In the genomic region with DNA sequence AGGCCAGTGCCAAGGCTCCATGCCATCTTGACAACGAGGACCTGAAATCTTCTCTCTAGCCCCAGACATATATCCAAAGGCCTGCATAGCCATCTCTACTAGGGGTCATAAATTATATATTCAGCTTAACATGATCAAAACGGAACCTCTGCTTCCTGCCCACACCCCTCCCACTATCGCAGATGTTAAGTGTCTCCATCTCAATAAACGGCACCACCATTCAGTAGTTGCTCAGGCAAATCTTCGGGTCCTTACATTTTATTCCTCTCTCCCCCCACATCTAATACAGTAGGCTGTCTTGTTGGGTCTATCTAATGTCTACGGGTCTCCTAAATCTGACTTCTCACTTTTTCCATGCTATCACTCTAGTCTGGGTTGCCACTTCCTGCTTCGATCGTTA, we compare ENCODE assay signal across 19 cellular contexts.
A peak's percentile ranks its signal among the peaks of the same experiment; 100 is the strongest.
DNase-seq lines count a peak whose midpoint lies in the region; ATAC-seq and TF ChIP-seq lines count a peak whose summit lies in the region.
"Had no signal": no experiment of that assay in that cellular context is flagged by ENCODE, and none has a peak within 500 bp of the region (broad histone marks: within the 10 kb centered on the region; RNA-seq: fewer than 3 reads in every experiment).

No MANE protein-coding gene starts in this region.

- H3K36me3 ChIP-seq in A673 (ENCODE audit: insufficient read depth, low read length, poor library complexity, severe bottlenecking): no peaks in the 10 kb centered on the region
- H3K36me3 ChIP-seq: MG63 had no signal

- peak in 1 of 3 donors; percentile 45 for ATAC-seq in natural killer cell
- ATAC-seq in natural killer cell treated with Interleukin-12 subunit alpha and Interleukin-12 subunit beta and Interleukin-15 and Interleukin-18, amount 100 ng/mL, for 72 hours: no peak
- ATAC-seq in stimulated activated effector memory CD8-positive, alpha-beta T cell treated with anti-CD3 and anti-CD28 coated beads, Interleukin-12 subunit alpha, Interleukin-12 subunit beta, amount 100 ng/mL, for 72 hours: no peak

- no peaks in the 10 kb centered on the region for H3K27me3 ChIP-seq in A673 (replicated peaks; ENCODE audit: insufficient read depth, low read depth, low read length, poor library complexity)
- H3K27me3 ChIP-seq: MG63 had no signal

- no peak overlapping the region for H3K27ac ChIP-seq in A673 (ENCODE audit: low read depth, low read length, poor library complexity, severe bottlenecking)

- H3K9me3 Mint-ChIP-seq in natural killer cell (no peaks in the 10 kb centered on the region), immature natural killer cell (no peaks in the 10 kb centered on the region), progenitor cell of endocrine pancreas (ENCODE audit: low read depth) (no peaks in the 10 kb centered on the region)
- peaks cover 8% of the 10 kb centered on the region for H3K9me3 Mint-ChIP-seq in natural killer cell treated with Interleukin-12 subunit alpha and Interleukin-12 subunit beta and Interleukin-15 and Interleukin-18, amount 100 ng/mL, for 72 hours
- H3K9me3 Mint-ChIP-seq in stimulated activated effector memory CD8-positive, alpha-beta T cell treated with anti-CD3 and anti-CD28 coated beads, Interleukin-12 subunit alpha, Interleukin-12 subunit beta, amount 100 ng/mL, for 72 hours: peaks cover 3% of the 10 kb centered on the region
- H3K9me3 Mint-ChIP-seq: H9 had no signal

- H3K4me1 Mint-ChIP-seq in natural killer cell: peaks cover 10 to 24% of the 10 kb centered on the region in 2 donors
- H3K4me1 Mint-ChIP-seq in natural killer cell treated with Interleukin-12 subunit alpha and Interleukin-12 subunit beta and Interleukin-15 and Interleukin-18, amount 100 ng/mL, for 72 hours (ENCODE audit: low read depth in 2 of 2): peaks cover 8 to 20% of the 10 kb centered on the region in 2 donors
- peaks cover 15 to 17% of the 10 kb centered on the region in 2 donors for H3K4me1 Mint-ChIP-seq in immature natural killer cell
- peaks cover 34% of the 10 kb centered on the region for H3K4me1 Mint-ChIP-seq in stimulated activated effector memory CD8-positive, alpha-beta T cell treated with anti-CD3 and anti-CD28 coated beads, Interleukin-12 subunit alpha, Interleukin-12 subunit beta, amount 100 ng/mL, for 72 hours
- no peaks in the 10 kb centered on the region for H3K4me1 Mint-ChIP-seq in progenitor cell of endocrine pancreas (ENCODE audit: low read depth)

- no peaks in the 10 kb centered on the region for H3K36me3 Mint-ChIP-seq in natural killer cell
- no peaks in the 10 kb centered on the region for H3K36me3 Mint-ChIP-seq in natural killer cell treated with Interleukin-12 subunit alpha and Interleukin-12 subunit beta and Interleukin-15 and Interleukin-18, amount 100 ng/mL, for 72 hours
- peaks cover 0 to 9% (median 8%) of the 10 kb centered on the region in 3 donors for H3K36me3 Mint-ChIP-seq in immature natural killer cell
- no peaks in the 10 kb centered on the region for H3K36me3 Mint-ChIP-seq in stimulated activated effector memory CD8-positive, alpha-beta T cell treated with anti-CD3 and anti-CD28 coated beads, Interleukin-12 subunit alpha, Interleukin-12 subunit beta, amount 100 ng/mL, for 72 hours
- no peaks in the 10 kb centered on the region for H3K36me3 Mint-ChIP-seq in progenitor cell of endocrine pancreas (ENCODE audit: insufficient read depth)

- H3K27ac Mint-ChIP-seq in natural killer cell (no peak overlapping the region), immature natural killer cell (no peak overlapping the region), progenitor cell of endocrine pancreas (no peak overlapping the region)
- H3K27ac Mint-ChIP-seq in natural killer cell treated with Interleukin-12 subunit alpha and Interleukin-12 subunit beta and Interleukin-15 and Interleukin-18, amount 100 ng/mL, for 72 hours: peak overlapping the region in 1 of 2 donors; percentile 18
- no peak overlapping the region for H3K27ac Mint-ChIP-seq in stimulated activated effector memory CD8-positive, alpha-beta T cell treated with anti-CD3 and anti-CD28 coated beads, Interleukin-12 subunit alpha, Interleukin-12 subunit beta, amount 100 ng/mL, for 72 hours
- H3K27ac Mint-ChIP-seq: H9 had no signal

- CTCF ChIA-PET in A673 (lab: Charles Lee): no interaction called here

- no peak overlapping the region for H3K4me3 ChIP-seq in A673 (ENCODE audit: low read depth, low read length, poor library complexity, severe bottlenecking)
- H3K4me3 ChIP-seq: MG63 had no signal

- H3K27me3 Mint-ChIP-seq in natural killer cell (ENCODE audit: low read depth in 2 of 2) (peaks cover 0 to 5% of the 10 kb centered on the region in 2 donors), immature natural killer cell (ENCODE audit: low read depth in 3 of 3) (peaks cover 2 to 5% (median 4%) of the 10 kb centered on the region in 3 donors), progenitor cell of endocrine pancreas (no peaks in the 10 kb centered on the region)
- peaks cover 13 to 18% of the 10 kb centered on the region in 2 donors for H3K27me3 Mint-ChIP-seq in natural killer cell treated with Interleukin-12 subunit alpha and Interleukin-12 subunit beta and Interleukin-15 and Interleukin-18, amount 100 ng/mL, for 72 hours

- POLR2A ChIA-PET in A673 (lab: Charles Lee; ENCODE audit: low non-redundant PET): no interaction called here

- intact Hi-C loops in natural killer cell (cut with micrococcal nuclease): no loop called here
- intact Hi-C loops in A673 (cut with micrococcal nuclease; ENCODE audit: unreplicated experiment): no loop called here

- peaks cover 5% of the 10 kb centered on the region for H3K4me1 ChIP-seq in A673 (ENCODE audit: insufficient read depth, low read length, poor library complexity, severe bottlenecking)

- no peaks in the 10 kb centered on the region for H3K9me3 ChIP-seq in A673 (ENCODE audit: low read depth, low read length, poor library complexity, severe bottlenecking)
- H3K9me3 ChIP-seq: MG63 had no signal

- H3K4me3 Mint-ChIP-seq in natural killer cell: peak overlapping the region; percentile 43
- no peak overlapping the region for H3K4me3 Mint-ChIP-seq in natural killer cell treated with Interleukin-12 subunit alpha and Interleukin-12 subunit beta and Interleukin-15 and Interleukin-18, amount 100 ng/mL, for 72 hours
- peak overlapping the region in 4 of 5 donors; percentile 2 to 69 (median 27) for H3K4me3 Mint-ChIP-seq in immature natural killer cell
- H3K4me3 Mint-ChIP-seq in stimulated activated effector memory CD8-positive, alpha-beta T cell treated with anti-CD3 and anti-CD28 coated beads, Interleukin-12 subunit alpha, Interleukin-12 subunit beta, amount 100 ng/mL, for 72 hours: no peak overlapping the region
- no peak overlapping the region for H3K4me3 Mint-ChIP-seq in progenitor cell of endocrine pancreas (ENCODE audit: low read depth)
- H3K4me3 Mint-ChIP-seq: H9 had no signal

- BruUV-seq in A673 (replicated peaks; lab: Mats Ljungman, UMichigan): no TSS peak

- no peak for TF ChIP-seq CTCF in natural killer cell (IDR thresholded peaks at IDR 0.05)
- no peak for TF ChIP-seq CTCF in A673 (conservative IDR thresholded peaks at IDR 0.05; ENCODE audit: low read depth, low read length)
- no peak for TF ChIP-seq CTCF in progenitor cell of endocrine pancreas (IDR thresholded peaks at IDR 0.05; ENCODE audit: unreplicated experiment)

- no peak for DNase-seq in natural killer cell
- DNase-seq in natural killer cell treated with Interleukin-12 subunit alpha and Interleukin-12 subunit beta and Interleukin-15 and Interleukin-18, amount 100 ng/mL, for 72 hours (ENCODE audit: low spot score): no peak
- peak; percentile 24 for DNase-seq in MV-4-11 (lab: John Stamatoyannopoulos, UW)
- DNase-seq in immature natural killer cell: no peak
- no peak for DNase-seq in stimulated activated effector memory CD8-positive, alpha-beta T cell treated with anti-CD3 and anti-CD28 coated beads, Interleukin-12 subunit alpha, Interleukin-12 subunit beta, amount 100 ng/mL, for 72 hours (ENCODE audit: low spot score in 2 of 2)
- DNase-seq in A673 (ENCODE audit: low spot score): no peak
- no peak for DNase-seq in progenitor cell of endocrine pancreas (ENCODE audit: low spot score, unreplicated experiment)
- DNase-seq: DMS79 treated with DMSO at 0.1 percent for 48 hours; H9; Karpas-422; MG63; NCI-H1417 treated with DMSO at 0.1 percent for 48 hours; NCI-H1930; NCI-H2171; NCI-H446 treated with DMSO at 0.1 percent for 48 hours; NK-92 treated with Interleukin-12 subunit alpha and Interleukin-12 subunit beta, amount 100 ng/mL, for 24 hours; OCI-M1; RPMI8226; SIG-M5 had no signal

Comparison
In these comparisons a context has a peak if more than half of its experiments do, and no peak if none do; other contexts are left out.
1. H3K4me3 Mint-ChIP-seq: peak in natural killer cell (single experiment) and immature natural killer cell (4 of 5); none in natural killer cell treated with Interleukin-12 subunit alpha and Interleukin-12 subunit beta and Interleukin-15 and Interleukin-18, amount 100 ng/mL, for 72 hours (single experiment), stimulated activated effector memory CD8-positive, alpha-beta T cell treated with anti-CD3 and anti-CD28 coated beads, Interleukin-12 subunit alpha, Interleukin-12 subunit beta, amount 100 ng/mL, for 72 hours (single experiment) and progenitor cell of endocrine pancreas (single experiment).